In the genomic region with DNA sequence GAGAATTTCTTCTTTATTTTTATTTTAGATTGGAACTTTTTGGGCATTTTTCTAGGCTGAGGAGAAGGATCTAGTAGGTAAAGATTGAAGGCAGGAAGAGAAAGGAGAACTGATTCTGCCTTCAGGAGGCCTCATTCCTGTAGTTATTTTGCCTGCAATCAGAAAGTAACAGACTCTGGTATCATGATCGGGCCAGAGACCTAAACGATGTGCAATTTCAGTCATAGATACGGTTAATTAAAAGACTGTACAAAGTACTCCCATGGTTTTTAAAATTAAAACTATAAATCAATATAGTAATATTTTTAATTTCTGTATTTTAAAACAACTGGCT, we compare ENCODE assay signal across 7 cellular contexts.
A peak's percentile ranks its signal among the peaks of the same experiment; 100 is the strongest.
DNase-seq lines count a peak whose midpoint lies in the region; ATAC-seq lines count a peak whose summit lies in the region.
"Not testable (repeated sequence)": the region's sequence is repeated elsewhere in the genome, so short reads cannot be mapped to it uniquely, and the experiment has no call there.

No MANE protein-coding gene starts in this region.

- H3K36me3 Mint-ChIP-seq in central memory CD8-positive, alpha-beta T cell (ENCODE audit: insufficient read depth), result not testable (repeated sequence)

- H3K9me3 Mint-ChIP-seq in central memory CD8-positive, alpha-beta T cell, result not testable (repeated sequence)

- H3K4me1 Mint-ChIP-seq in central memory CD8-positive, alpha-beta T cell, result peaks cover 15% of the 10 kb centered on the region

- H3K27ac Mint-ChIP-seq in central memory CD8-positive, alpha-beta T cell (ENCODE audit: low read depth), result peak overlapping the region; percentile 64

- peak overlapping the region; percentile 53 for H3K4me3 Mint-ChIP-seq in central memory CD8-positive, alpha-beta T cell

- ATAC-seq in GM18519 (IDR thresholded peaks at IDR 0.05; ENCODE audit: low FRiP score, unreplicated experiment), result peak; percentile 35
- ATAC-seq in GM19452 (IDR thresholded peaks at IDR 0.05; ENCODE audit: unreplicated experiment), result peak; percentile 69
- peak; percentile 46 for ATAC-seq in GM21825 (IDR thresholded peaks at IDR 0.05; ENCODE audit: unreplicated experiment)
- peak; percentile 46 for ATAC-seq in HG03039 (IDR thresholded peaks at IDR 0.05; ENCODE audit: unreplicated experiment)
- ATAC-seq in HG03457 (IDR thresholded peaks at IDR 0.05; ENCODE audit: unreplicated experiment), result peak; percentile 21
- ATAC-seq in activated CD4-positive, CD25-positive, alpha-beta regulatory T cell treated with anti-CD3 and anti-CD28 coated beads, Interleukin-2, amount 50 U/mL, for 24 hours, result peak; percentile 37 to 41
- peak; percentile 17 for ATAC-seq in central memory CD8-positive, alpha-beta T cell (replicated peaks; ENCODE audit: extremely low read depth, poor library complexity, severe bottlenecking)

- not testable (repeated sequence) for DNase-seq in central memory CD8-positive, alpha-beta T cell (ENCODE audit: low spot score in 2 of 2)

- H3K27me3 Mint-ChIP-seq in central memory CD8-positive, alpha-beta T cell, result not testable (repeated sequence)

Comparison
In these comparisons a context has a peak if more than half of its experiments do, and no peak if none do; other contexts are left out.
1. ATAC-seq: peak in every context shown above with its lines; median percentile 69 in GM19452; 46 in GM21825; 46 in HG03039; 39 in activated CD4-positive, CD25-positive, alpha-beta regulatory T cell treated with anti-CD3 and anti-CD28 coated beads, Interleukin-2, amount 50 U/mL, for 24 hours; 35 in GM18519; 21 in HG03457; 17 in central memory CD8-positive, alpha-beta T cell.